8 cellular contexts compared by ENCODE assay signal in the genomic region with DNA sequence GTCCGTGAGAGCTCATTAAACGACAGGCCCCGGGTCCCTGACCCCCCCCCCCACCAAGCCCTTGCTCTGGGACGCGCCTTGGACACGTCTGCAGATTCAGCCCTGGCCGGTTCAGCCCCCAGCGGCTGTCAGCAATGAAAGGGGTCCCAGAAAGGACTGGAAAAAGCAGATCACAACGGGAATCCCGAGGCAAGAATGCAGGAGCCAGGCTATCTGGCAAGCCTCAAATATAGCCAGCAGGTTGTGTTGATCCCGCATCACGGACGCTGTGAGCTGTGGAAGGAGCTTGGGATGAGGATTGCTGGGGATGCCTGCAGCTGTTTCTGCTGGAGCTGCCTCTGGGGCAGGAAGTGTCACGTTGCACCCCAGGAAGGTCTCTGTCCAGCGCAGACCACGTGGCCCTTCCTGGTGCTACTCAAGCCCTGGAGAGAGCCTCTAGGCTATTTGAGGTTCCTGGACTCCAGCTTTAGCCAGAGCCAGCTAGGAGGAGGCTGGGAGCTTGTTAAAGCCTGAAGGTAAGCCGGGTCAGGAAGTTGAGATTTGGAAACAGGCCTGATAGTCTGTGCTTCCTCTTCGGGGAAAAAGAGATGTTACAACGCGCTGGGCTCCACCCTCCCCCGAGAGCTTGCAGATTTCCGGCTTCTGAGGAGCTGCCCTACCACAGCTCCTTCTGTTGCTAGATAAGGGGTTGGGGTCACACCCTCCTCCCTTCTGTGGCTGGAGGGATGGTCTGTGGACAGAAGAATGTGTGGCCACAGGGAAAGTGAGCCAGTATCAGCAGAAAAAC. TPM values are rescaled to one million over a fixed set of nuclear protein-coding genes. Genes with fewer than 3 reads are reported as not detected.
DNase-seq lines count a peak whose midpoint lies in the region; ATAC-seq and TF ChIP-seq lines count a peak whose summit lies in the region.

No MANE protein-coding gene starts in this region.

- H3K27ac Mint-ChIP-seq in activated B cell treated with CpG ODN at 0.5 μM for 24 hours (peak overlapping the region; percentile 80), natural killer cell (peak overlapping the region; percentile 76 to 79)

- peak; percentile 59 for ATAC-seq in GM18907 (IDR thresholded peaks at IDR 0.05; ENCODE audit: unreplicated experiment)
- peak; percentile 83 for ATAC-seq in activated B cell treated with CpG ODN at 0.5 μM for 24 hours (ENCODE audit: low read depth)
- peak; percentile 65 to 88 (median 75) for ATAC-seq in natural killer cell
- no peak for ATAC-seq in HG03196 (IDR thresholded peaks at IDR 0.05; ENCODE audit: unreplicated experiment)
- ATAC-seq in HG02840 (IDR thresholded peaks at IDR 0.05; ENCODE audit: low FRiP score, unreplicated experiment): no peak

- no peak overlapping the region for H3K4me3 ChIP-seq in epithelial cell of esophagus (ENCODE audit: low read length)

- DNase-seq in activated B cell treated with CpG ODN at 0.5 μM for 24 hours (peak; percentile 25), epithelial cell of esophagus (ENCODE audit: low read depth) (peak; percentile 5), natural killer cell (no peak), DMS79 (lab: John Stamatoyannopoulos, UW) (no peak), kidney glomerular epithelial cell (lab: John Stamatoyannopoulos, UW) (no peak)

- H3K4me1 Mint-ChIP-seq in activated B cell treated with CpG ODN at 0.5 μM for 24 hours (peaks cover 19% of the 10 kb centered on the region), natural killer cell (peaks cover 12 to 25% of the 10 kb centered on the region in 2 donors)

- CTCF ChIA-PET in activated B cell treated with CpG ODN at 0.5 μM for 24 hours (lab: Charles Lee): no interaction called here

- POLR2A ChIA-PET in activated B cell treated with CpG ODN at 0.5 μM for 24 hours (lab: Charles Lee): no interaction called here

- no peaks in the 10 kb centered on the region for H3K9me3 Mint-ChIP-seq in activated B cell treated with CpG ODN at 0.5 μM for 24 hours
- H3K9me3 Mint-ChIP-seq in natural killer cell: no peaks in the 10 kb centered on the region

- no peaks in the 10 kb centered on the region for H3K36me3 Mint-ChIP-seq in activated B cell treated with CpG ODN at 0.5 μM for 24 hours (ENCODE audit: low read depth)
- no peaks in the 10 kb centered on the region for H3K36me3 Mint-ChIP-seq in natural killer cell

- H3K27me3 Mint-ChIP-seq in activated B cell treated with CpG ODN at 0.5 μM for 24 hours (no peaks in the 10 kb centered on the region), natural killer cell (ENCODE audit: low read depth in 2 of 2) (peaks cover 0 to 3% of the 10 kb centered on the region in 2 donors)

- TF ChIP-seq CTCF in activated B cell treated with CpG ODN at 0.5 μM for 24 hours (IDR thresholded peaks at IDR 0.05) (no peak), epithelial cell of esophagus (IDR thresholded peaks at IDR 0.05; ENCODE audit: insufficient read depth, low read depth, low read length, missing control alignments) (no peak), natural killer cell (IDR thresholded peaks at IDR 0.05) (no peak)

- intact Hi-C loops in activated B cell treated with CpG ODN at 0.5 μM for 24 hours (cut with micrococcal nuclease): loop anchor here (5.0 to 10.0 kb wide), 5 partner anchors 86 to 1566 kb away; partner anchors contain the start of genes AKAP17A, IL3RA and P2RY8
- intact Hi-C loops in natural killer cell (cut with micrococcal nuclease): loop anchor here (2.0 kb wide), 2 partner anchors 332 to 1344 kb away; no protein-coding TSS in a partner anchor

- H3K4me3 Mint-ChIP-seq in activated B cell treated with CpG ODN at 0.5 μM for 24 hours (peak overlapping the region; percentile 48), natural killer cell (peak overlapping the region; percentile 69)

RNA-seq across cellular contexts. Expression of gene CSF2RA, which starts 19.3 kb away (rescaled TPM):
- total RNA-seq in activated B cell treated with CpG ODN at 0.5 μM for 24 hours (0.69 TPM in 1 of 2 replicates, not detected in the other), natural killer cell (10 to 100 TPM in 1 of 3 donors, 1 to 10 TPM in 2; 2.6 to 13.3 (median 5.9) TPM)

RNA-seq across cellular contexts. Expression of gene CRLF2, which starts 36.8 kb away (rescaled TPM):
- total RNA-seq in activated B cell treated with CpG ODN at 0.5 μM for 24 hours (not detected in 2 replicates), natural killer cell (1 to 10 TPM in 1 of 3 donors, not detected in 2; 1.3 TPM)

Comparison
In these comparisons a context has a peak if more than half of its experiments do, and no peak if none do; other contexts are left out.
1. ATAC-seq: peak in GM18907 (single experiment), activated B cell treated with CpG ODN at 0.5 μM for 24 hours (single experiment) and natural killer cell (3 of 3); none in HG03196 (single experiment) and HG02840 (single experiment).
2. DNase-seq: peak in activated B cell treated with CpG ODN at 0.5 μM for 24 hours (single experiment) and epithelial cell of esophagus (single experiment); none in natural killer cell (single experiment), DMS79 (single experiment) and kidney glomerular epithelial cell (single experiment).